In genomic region chr6:80959034-80959433, GRCh38 we compare ENCODE assay signal across 23 cellular contexts.
DNase-seq lines count a peak whose midpoint lies in the region; ATAC-seq and TF ChIP-seq lines count a peak whose summit lies in the region.
"Had no signal": no experiment of that assay in that cellular context is flagged by ENCODE, and none has a peak within 500 bp of the region (broad histone marks: within the 10 kb centered on the region; RNA-seq: fewer than 3 reads in every experiment).

No MANE protein-coding gene starts in this region.

- H3K27me3 Mint-ChIP-seq in nephron (ENCODE audit: low read depth), result no peaks in the 10 kb centered on the region
- H3K27me3 Mint-ChIP-seq in CD8-positive, alpha-beta T cell (ENCODE audit: low read depth), result no peaks in the 10 kb centered on the region

- H3K9me3 Mint-ChIP-seq in nephron, result no peaks in the 10 kb centered on the region
- H3K9me3 Mint-ChIP-seq in CD8-positive, alpha-beta T cell, result no peaks in the 10 kb centered on the region

- no peak overlapping the region for H3K9ac ChIP-seq in Loucy (ENCODE audit: low read depth, low read length, poor library complexity, severe bottlenecking)

- no peaks in the 10 kb centered on the region; the same call in 1 of the 2 replicates for H3F3A ChIP-seq in Loucy (ENCODE audit: low read depth)

- 0 out of 2 replicates have a peak overlapping the region, but pooled peaks have one; percentile 4 for H2AFZ ChIP-seq in Loucy (ENCODE audit: low read length)

- H3K9me3 ChIP-seq in Loucy (ENCODE audit: insufficient read depth, low read depth, low read length), result no peaks in the 10 kb centered on the region
- no peaks in the 10 kb centered on the region for H3K9me3 ChIP-seq in CD8-positive, alpha-beta T cell (ENCODE audit: low read length)
- H3K9me3 ChIP-seq: A549 had no signal

- H3K4me2 ChIP-seq in Loucy (ENCODE audit: low read depth, low read length, poor library complexity, severe bottlenecking), result no peak overlapping the region
- H3K4me2 ChIP-seq: A549 had no signal

- H3K79me2 ChIP-seq in Loucy (ENCODE audit: insufficient read depth, low read length), result no peaks in the 10 kb centered on the region

- ATAC-seq in CD8-positive, alpha-beta T cell, result no peak
- ATAC-seq: A549, Panc1 had no signal

- no peaks in the 10 kb centered on the region for H4K20me1 ChIP-seq in Loucy (ENCODE audit: insufficient read depth, low read length, poor library complexity, severe bottlenecking)

- no peak for TF ChIP-seq CTCF in Loucy (conservative IDR thresholded peaks at IDR 0.05; ENCODE audit: low read length)
- no peak for TF ChIP-seq CTCF in nephron (IDR thresholded peaks at IDR 0.05; ENCODE audit: unreplicated experiment in 3 of 3)
- TF ChIP-seq CTCF in CD8-positive, alpha-beta T cell (IDR thresholded peaks at IDR 0.05), result no peak

- H3K4me3 ChIP-seq in Loucy (ENCODE audit: low read length, poor library complexity, severe bottlenecking), result no peak overlapping the region
- no peak overlapping the region for H3K4me3 ChIP-seq in CD8-positive, alpha-beta T cell (ENCODE audit: low read depth, low read length)
- H3K4me3 ChIP-seq: A549, SK-N-MC had no signal

- CTCF ChIA-PET in CD8-positive, alpha-beta T cell (lab: Charles Lee), result no interaction called here

- H3K9me2 ChIP-seq in Loucy (replicated peaks; ENCODE audit: low read depth, low read length), result no peaks in the 10 kb centered on the region

- peaks cover 41% of the 10 kb centered on the region for H3K4me1 ChIP-seq in Loucy (ENCODE audit: insufficient read depth, low read length, poor library complexity, severe bottlenecking)
- no peaks in the 10 kb centered on the region for H3K4me1 ChIP-seq in CD8-positive, alpha-beta T cell (ENCODE audit: insufficient read depth, low read length)
- H3K4me1 ChIP-seq: A549 had no signal

- no peaks in the 10 kb centered on the region for H3K36me3 Mint-ChIP-seq in nephron (ENCODE audit: low read depth)
- H3K36me3 Mint-ChIP-seq in CD8-positive, alpha-beta T cell, result no peaks in the 10 kb centered on the region

- H3K27me3 ChIP-seq in Loucy (ENCODE audit: insufficient read depth, low read length, poor library complexity, severe bottlenecking), result no peaks in the 10 kb centered on the region
- H3K27me3 ChIP-seq in CD8-positive, alpha-beta T cell (ENCODE audit: insufficient read depth, low read length), result no peaks in the 10 kb centered on the region

- DNase-seq in AG20443 (ENCODE audit: low spot score) (peak; percentile 20), fibroblast of gingiva (ENCODE audit: low read depth) (peak; percentile 13), SHP77 (lab: John Stamatoyannopoulos, UW) (no peak), HPDE6-E6E7 (ENCODE audit: extremely low spot score) (no peak)
- DNase-seq in CD8-positive, alpha-beta T cell, result no peak
- DNase-seq: DMS153, GOT3, HCEC 1CT, IMR-90, KG1, MM.1S, NCI-H1048, NCI-H1417, NCI-H1694, NCI-H2029 treated with DMSO at 0.1 percent for 48 hours, NCI-H526 treated with DMSO at 0.1 percent for 48 hours, SIG-M5 had no signal

- POLR2A ChIA-PET in CD8-positive, alpha-beta T cell (lab: Charles Lee), result no interaction called here

- peaks cover 21% of the 10 kb centered on the region for H3K4me1 Mint-ChIP-seq in nephron
- no peaks in the 10 kb centered on the region for H3K4me1 Mint-ChIP-seq in CD8-positive, alpha-beta T cell (ENCODE audit: low read depth)

- intact Hi-C loops in CD8-positive, alpha-beta T cell (cut with DNase I, micrococcal nuclease), result no loop called here

- H3K4me3 Mint-ChIP-seq in nephron, result no peak overlapping the region
- no peak overlapping the region for H3K4me3 Mint-ChIP-seq in CD8-positive, alpha-beta T cell

- H3K36me3 ChIP-seq in Loucy (ENCODE audit: insufficient read depth, low read length), result no peaks in the 10 kb centered on the region
- no peaks in the 10 kb centered on the region for H3K36me3 ChIP-seq in CD8-positive, alpha-beta T cell (ENCODE audit: insufficient read depth, low read length)

- H3K27ac ChIP-seq in CD8-positive, alpha-beta T cell (ENCODE audit: low read depth, low read length), result no peak overlapping the region
- H3K27ac ChIP-seq: A549, RWPE1, SK-N-MC had no signal

- peak overlapping the region in 2 of 3 experiments; percentile 62 to 89 for H3K27ac Mint-ChIP-seq in nephron
- H3K27ac Mint-ChIP-seq in CD8-positive, alpha-beta T cell, result no peak overlapping the region

Comparison
In these comparisons a context has a peak if more than half of its experiments do, and no peak if none do; other contexts are left out.
1. DNase-seq: peak in AG20443 (single experiment) and fibroblast of gingiva (single experiment); none in CD8-positive, alpha-beta T cell (0 of 7), SHP77 (0 of 2) and HPDE6-E6E7 (single experiment).